In the genomic region with DNA sequence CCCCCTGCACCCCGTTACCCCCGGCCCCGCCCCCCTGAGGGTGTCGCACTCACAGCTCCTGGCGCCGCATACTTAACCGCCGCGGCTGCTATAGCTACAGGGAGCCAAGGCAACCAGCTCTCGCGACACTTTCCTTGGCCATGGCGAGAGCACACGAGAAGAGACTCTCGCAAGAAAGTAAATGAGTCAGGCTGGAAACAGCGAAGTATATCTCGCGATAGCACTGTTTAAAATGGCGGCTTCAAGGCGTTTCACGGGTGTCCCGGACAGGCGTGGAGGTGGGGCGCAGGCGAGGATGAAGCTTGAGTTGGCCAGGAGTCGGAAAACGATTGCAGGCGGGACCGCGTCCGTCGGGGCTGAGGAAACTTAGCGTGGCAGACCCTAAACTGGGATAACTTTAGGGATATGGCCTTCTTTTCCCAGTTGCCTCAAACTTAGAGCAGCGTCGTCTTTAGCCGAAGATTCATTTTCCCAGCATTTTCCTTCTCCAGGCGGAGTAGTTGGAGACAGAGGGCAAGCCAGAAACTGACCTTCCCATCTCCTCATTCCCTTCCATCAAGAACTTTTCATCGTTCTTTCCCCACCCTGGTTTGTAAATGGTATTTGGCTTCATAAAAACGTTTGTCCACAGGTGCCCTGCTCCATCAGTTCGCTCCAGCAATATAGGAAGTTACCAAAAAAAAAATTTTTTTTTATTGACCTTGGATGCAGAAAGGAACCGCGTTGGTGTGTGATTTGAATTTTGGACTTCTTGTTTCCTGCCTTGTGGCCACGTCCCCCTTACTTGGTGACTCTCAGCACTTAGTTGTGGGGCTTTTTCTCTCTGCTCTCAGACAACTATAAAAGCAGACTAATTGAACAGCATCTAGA, we compare ENCODE assay signal across 1 cellular context.
A peak's percentile ranks its signal among the peaks of the same experiment; 100 is the strongest.
TF ChIP-seq lines count a peak whose summit lies in the region.

No MANE protein-coding gene starts in this region.

TF ChIP-seq in K562, 482 proteins besides CTCF, POLR2A, EP300 and RAD21 (continued from another document and continues in another):
- TF ChIP-seq, protein P1, sequence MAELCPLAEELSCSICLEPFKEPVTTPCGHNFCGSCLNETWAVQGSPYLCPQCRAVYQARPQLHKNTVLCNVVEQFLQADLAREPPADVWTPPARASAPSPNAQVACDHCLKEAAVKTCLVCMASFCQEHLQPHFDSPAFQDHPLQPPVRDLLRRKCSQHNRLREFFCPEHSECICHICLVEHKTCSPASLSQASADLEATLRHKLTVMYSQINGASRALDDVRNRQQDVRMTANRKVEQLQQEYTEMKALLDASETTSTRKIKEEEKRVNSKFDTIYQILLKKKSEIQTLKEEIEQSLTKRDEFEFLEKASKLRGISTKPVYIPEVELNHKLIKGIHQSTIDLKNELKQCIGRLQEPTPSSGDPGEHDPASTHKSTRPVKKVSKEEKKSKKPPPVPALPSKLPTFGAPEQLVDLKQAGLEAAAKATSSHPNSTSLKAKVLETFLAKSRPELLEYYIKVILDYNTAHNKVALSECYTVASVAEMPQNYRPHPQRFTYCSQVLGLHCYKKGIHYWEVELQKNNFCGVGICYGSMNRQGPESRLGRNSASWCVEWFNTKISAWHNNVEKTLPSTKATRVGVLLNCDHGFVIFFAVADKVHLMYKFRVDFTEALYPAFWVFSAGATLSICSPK (IDR thresholded peaks at IDR 0.05; ENCODE audit: borderline replicate concordance), result no peak
- TF ChIP-seq KDM4B (IDR thresholded peaks at IDR 0.05; ENCODE audit: borderline replicate concordance in 2 of 2, low read depth in 1 of 2) (peak in 1 of 2 experiments; percentile 37; a peak in 1 of 4 replicates), GATA2 (CRISPR knock-in tag; IDR thresholded peaks at IDR 0.05) (no peak), CAMTA2 (CRISPR knock-in tag; conservative IDR thresholded peaks at IDR 0.05) (no peak), EHMT2 (IDR thresholded peaks at IDR 0.05) (no peak), DPF2 (IDR thresholded peaks at IDR 0.05) (peak; percentile 13), NCOA6 (IDR thresholded peaks at IDR 0.05) (no peak), ZZZ3 (IDR thresholded peaks at IDR 0.05) (no peak), XRCC5 (IDR thresholded peaks at IDR 0.05; ENCODE audit: low read depth, low read length) (no peak; the same call in 1 of the 2 replicates), HNRNPLL (IDR thresholded peaks at IDR 0.05; ENCODE audit: low read depth, low read length, poor library complexity, severe bottlenecking) (no peak), CCAR2 (IDR thresholded peaks at IDR 0.05; ENCODE audit: low read depth, low read length) (no peak), XRCC3 (IDR thresholded peaks at IDR 0.05) (no peak), ETV5 (CRISPR knock-in tag; IDR thresholded peaks at IDR 0.05; ENCODE audit: low read depth) (no peak), EWSR1 (IDR thresholded peaks at IDR 0.05; ENCODE audit: borderline replicate concordance, low read depth, partially characterized antibody) (no peak), ZNF184 (CRISPR knock-in tag; IDR thresholded peaks at IDR 0.05) (no peak), PPARD (CRISPR knock-in tag; IDR thresholded peaks at IDR 0.05) (no peak), ZNF445 (CRISPR knock-in tag; IDR thresholded peaks at IDR 0.05; ENCODE audit: low read depth) (no peak), SRSF3 (IDR thresholded peaks at IDR 0.05; ENCODE audit: insufficient read depth, low read length) (no peak)
- TF ChIP-seq, protein P2, sequence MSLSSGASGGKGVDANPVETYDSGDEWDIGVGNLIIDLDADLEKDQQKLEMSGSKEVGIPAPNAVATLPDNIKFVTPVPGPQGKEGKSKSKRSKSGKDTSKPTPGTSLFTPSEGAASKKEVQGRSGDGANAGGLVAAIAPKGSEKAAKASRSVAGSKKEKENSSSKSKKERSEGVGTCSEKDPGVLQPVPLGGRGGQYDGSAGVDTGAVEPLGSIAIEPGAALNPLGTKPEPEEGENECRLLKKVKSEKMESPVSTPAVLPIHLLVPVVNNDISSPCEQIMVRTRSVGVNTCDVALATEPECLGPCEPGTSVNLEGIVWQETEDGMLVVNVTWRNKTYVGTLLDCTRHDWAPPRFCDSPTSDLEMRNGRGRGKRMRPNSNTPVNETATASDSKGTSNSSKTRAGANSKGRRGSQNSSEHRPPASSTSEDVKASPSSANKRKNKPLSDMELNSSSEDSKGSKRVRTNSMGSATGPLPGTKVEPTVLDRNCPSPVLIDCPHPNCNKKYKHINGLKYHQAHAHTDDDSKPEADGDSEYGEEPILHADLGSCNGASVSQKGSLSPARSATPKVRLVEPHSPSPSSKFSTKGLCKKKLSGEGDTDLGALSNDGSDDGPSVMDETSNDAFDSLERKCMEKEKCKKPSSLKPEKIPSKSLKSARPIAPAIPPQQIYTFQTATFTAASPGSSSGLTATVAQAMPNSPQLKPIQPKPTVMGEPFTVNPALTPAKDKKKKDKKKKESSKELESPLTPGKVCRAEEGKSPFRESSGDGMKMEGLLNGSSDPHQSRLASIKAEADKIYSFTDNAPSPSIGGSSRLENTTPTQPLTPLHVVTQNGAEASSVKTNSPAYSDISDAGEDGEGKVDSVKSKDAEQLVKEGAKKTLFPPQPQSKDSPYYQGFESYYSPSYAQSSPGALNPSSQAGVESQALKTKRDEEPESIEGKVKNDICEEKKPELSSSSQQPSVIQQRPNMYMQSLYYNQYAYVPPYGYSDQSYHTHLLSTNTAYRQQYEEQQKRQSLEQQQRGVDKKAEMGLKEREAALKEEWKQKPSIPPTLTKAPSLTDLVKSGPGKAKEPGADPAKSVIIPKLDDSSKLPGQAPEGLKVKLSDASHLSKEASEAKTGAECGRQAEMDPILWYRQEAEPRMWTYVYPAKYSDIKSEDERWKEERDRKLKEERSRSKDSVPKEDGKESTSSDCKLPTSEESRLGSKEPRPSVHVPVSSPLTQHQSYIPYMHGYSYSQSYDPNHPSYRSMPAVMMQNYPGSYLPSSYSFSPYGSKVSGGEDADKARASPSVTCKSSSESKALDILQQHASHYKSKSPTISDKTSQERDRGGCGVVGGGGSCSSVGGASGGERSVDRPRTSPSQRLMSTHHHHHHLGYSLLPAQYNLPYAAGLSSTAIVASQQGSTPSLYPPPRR (CRISPR knock-in tag; IDR thresholded peaks at IDR 0.05; ENCODE audit: borderline replicate concordance), result no peak
- TF ChIP-seq, protein P3, sequence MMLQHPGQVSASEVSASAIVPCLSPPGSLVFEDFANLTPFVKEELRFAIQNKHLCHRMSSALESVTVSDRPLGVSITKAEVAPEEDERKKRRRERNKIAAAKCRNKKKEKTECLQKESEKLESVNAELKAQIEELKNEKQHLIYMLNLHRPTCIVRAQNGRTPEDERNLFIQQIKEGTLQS (IDR thresholded peaks at IDR 0.05), result peak; percentile 46; the same call in 1 of the 2 replicates
- TF ChIP-seq, protein P3 (CRISPR knock-in tag; conservative IDR thresholded peaks at IDR 0.05), result 0 out of 2 replicates have a peak, but pooled peaks have one; percentile 22
- TF ChIP-seq, protein P4, sequence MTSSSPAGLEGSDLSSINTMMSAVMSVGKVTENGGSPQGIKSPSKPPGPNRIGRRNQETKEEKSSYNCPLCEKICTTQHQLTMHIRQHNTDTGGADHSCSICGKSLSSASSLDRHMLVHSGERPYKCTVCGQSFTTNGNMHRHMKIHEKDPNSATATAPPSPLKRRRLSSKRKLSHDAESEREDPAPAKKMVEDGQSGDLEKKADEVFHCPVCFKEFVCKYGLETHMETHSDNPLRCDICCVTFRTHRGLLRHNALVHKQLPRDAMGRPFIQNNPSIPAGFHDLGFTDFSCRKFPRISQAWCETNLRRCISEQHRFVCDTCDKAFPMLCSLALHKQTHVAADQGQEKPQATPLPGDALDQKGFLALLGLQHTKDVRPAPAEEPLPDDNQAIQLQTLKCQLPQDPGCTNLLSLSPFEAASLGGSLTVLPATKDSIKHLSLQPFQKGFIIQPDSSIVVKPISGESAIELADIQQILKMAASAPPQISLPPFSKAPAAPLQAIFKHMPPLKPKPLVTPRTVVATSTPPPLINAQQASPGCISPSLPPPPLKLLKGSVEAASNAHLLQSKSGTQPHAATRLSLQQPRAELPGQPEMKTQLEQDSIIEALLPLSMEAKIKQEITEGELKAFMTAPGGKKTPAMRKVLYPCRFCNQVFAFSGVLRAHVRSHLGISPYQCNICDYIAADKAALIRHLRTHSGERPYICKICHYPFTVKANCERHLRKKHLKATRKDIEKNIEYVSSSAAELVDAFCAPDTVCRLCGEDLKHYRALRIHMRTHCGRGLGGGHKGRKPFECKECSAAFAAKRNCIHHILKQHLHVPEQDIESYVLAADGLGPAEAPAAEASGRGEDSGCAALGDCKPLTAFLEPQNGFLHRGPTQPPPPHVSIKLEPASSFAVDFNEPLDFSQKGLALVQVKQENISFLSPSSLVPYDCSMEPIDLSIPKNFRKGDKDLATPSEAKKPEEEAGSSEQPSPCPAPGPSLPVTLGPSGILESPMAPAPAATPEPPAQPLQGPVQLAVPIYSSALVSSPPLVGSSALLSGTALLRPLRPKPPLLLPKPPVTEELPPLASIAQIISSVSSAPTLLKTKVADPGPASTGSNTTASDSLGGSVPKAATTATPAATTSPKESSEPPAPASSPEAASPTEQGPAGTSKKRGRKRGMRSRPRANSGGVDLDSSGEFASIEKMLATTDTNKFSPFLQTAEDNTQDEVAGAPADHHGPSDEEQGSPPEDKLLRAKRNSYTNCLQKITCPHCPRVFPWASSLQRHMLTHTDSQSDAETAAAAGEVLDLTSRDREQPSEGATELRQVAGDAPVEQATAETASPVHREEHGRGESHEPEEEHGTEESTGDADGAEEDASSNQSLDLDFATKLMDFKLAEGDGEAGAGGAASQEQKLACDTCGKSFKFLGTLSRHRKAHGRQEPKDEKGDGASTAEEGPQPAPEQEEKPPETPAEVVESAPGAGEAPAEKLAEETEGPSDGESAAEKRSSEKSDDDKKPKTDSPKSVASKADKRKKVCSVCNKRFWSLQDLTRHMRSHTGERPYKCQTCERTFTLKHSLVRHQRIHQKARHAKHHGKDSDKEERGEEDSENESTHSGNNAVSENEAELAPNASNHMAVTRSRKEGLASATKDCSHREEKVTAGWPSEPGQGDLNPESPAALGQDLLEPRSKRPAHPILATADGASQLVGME (CRISPR knock-in tag; IDR thresholded peaks at IDR 0.05), result no peak
- TF ChIP-seq, protein P5, sequence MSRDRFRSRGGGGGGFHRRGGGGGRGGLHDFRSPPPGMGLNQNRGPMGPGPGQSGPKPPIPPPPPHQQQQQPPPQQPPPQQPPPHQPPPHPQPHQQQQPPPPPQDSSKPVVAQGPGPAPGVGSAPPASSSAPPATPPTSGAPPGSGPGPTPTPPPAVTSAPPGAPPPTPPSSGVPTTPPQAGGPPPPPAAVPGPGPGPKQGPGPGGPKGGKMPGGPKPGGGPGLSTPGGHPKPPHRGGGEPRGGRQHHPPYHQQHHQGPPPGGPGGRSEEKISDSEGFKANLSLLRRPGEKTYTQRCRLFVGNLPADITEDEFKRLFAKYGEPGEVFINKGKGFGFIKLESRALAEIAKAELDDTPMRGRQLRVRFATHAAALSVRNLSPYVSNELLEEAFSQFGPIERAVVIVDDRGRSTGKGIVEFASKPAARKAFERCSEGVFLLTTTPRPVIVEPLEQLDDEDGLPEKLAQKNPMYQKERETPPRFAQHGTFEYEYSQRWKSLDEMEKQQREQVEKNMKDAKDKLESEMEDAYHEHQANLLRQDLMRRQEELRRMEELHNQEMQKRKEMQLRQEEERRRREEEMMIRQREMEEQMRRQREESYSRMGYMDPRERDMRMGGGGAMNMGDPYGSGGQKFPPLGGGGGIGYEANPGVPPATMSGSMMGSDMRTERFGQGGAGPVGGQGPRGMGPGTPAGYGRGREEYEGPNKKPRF (IDR thresholded peaks at IDR 0.05; ENCODE audit: low read depth, low read length), result no peak
- TF ChIP-seq, protein P6, sequence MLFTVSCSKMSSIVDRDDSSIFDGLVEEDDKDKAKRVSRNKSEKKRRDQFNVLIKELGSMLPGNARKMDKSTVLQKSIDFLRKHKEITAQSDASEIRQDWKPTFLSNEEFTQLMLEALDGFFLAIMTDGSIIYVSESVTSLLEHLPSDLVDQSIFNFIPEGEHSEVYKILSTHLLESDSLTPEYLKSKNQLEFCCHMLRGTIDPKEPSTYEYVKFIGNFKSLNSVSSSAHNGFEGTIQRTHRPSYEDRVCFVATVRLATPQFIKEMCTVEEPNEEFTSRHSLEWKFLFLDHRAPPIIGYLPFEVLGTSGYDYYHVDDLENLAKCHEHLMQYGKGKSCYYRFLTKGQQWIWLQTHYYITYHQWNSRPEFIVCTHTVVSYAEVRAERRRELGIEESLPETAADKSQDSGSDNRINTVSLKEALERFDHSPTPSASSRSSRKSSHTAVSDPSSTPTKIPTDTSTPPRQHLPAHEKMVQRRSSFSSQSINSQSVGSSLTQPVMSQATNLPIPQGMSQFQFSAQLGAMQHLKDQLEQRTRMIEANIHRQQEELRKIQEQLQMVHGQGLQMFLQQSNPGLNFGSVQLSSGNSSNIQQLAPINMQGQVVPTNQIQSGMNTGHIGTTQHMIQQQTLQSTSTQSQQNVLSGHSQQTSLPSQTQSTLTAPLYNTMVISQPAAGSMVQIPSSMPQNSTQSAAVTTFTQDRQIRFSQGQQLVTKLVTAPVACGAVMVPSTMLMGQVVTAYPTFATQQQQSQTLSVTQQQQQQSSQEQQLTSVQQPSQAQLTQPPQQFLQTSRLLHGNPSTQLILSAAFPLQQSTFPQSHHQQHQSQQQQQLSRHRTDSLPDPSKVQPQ (CRISPR knock-in tag; IDR thresholded peaks at IDR 0.05; ENCODE audit: borderline replicate concordance), result no peak
- TF ChIP-seq, protein P7, sequence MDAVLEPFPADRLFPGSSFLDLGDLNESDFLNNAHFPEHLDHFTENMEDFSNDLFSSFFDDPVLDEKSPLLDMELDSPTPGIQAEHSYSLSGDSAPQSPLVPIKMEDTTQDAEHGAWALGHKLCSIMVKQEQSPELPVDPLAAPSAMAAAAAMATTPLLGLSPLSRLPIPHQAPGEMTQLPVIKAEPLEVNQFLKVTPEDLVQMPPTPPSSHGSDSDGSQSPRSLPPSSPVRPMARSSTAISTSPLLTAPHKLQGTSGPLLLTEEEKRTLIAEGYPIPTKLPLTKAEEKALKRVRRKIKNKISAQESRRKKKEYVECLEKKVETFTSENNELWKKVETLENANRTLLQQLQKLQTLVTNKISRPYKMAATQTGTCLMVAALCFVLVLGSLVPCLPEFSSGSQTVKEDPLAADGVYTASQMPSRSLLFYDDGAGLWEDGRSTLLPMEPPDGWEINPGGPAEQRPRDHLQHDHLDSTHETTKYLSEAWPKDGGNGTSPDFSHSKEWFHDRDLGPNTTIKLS (IDR thresholded peaks at IDR 0.05; ENCODE audit: borderline replicate concordance, low read depth), result peak; percentile 79
- TF ChIP-seq, protein P8, sequence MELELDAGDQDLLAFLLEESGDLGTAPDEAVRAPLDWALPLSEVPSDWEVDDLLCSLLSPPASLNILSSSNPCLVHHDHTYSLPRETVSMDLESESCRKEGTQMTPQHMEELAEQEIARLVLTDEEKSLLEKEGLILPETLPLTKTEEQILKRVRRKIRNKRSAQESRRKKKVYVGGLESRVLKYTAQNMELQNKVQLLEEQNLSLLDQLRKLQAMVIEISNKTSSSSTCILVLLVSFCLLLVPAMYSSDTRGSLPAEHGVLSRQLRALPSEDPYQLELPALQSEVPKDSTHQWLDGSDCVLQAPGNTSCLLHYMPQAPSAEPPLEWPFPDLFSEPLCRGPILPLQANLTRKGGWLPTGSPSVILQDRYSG (tag; conservative IDR thresholded peaks at IDR 0.05; ENCODE audit: low read depth), result no peak
- TF ChIP-seq, protein P9, sequence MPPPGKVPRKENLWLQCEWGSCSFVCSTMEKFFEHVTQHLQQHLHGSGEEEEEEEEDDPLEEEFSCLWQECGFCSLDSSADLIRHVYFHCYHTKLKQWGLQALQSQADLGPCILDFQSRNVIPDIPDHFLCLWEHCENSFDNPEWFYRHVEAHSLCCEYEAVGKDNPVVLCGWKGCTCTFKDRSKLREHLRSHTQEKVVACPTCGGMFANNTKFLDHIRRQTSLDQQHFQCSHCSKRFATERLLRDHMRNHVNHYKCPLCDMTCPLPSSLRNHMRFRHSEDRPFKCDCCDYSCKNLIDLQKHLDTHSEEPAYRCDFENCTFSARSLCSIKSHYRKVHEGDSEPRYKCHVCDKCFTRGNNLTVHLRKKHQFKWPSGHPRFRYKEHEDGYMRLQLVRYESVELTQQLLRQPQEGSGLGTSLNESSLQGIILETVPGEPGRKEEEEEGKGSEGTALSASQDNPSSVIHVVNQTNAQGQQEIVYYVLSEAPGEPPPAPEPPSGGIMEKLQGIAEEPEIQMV (tag; conservative IDR thresholded peaks at IDR 0.05; ENCODE audit: low read depth), result no peak
